10 cellular contexts compared by ENCODE assay signal in the genomic region with DNA sequence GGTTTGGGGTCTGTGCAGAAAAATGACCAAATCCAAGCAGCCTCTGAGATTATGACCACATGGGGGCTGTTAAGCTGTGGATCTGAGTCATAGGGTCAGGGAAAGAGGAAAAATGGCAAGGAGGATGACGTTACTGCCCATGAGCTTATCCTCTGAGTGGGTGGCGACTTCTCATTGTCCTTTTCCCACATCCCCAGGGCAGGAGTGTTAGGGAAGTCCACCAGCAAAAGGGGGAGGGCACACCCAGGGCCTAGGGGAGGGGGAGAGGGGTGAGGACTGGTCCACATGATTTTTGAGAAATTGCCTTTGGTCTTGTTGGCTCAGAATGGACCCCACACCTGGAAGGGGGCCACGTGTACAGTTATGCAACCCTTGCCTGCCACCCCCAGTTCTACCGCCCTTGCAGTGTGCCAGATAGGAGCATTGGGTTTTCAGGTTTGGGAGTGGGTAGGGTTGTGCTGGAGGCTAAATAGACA. TPM values are rescaled to one million over a fixed set of nuclear protein-coding genes. Genes with fewer than 3 reads are reported as not detected.
DNase-seq lines count a peak whose midpoint lies in the region; ATAC-seq and TF ChIP-seq lines count a peak whose summit lies in the region.
"Had no signal": no experiment of that assay in that cellular context is flagged by ENCODE, and none has a peak within 500 bp of the region (broad histone marks: within the 10 kb centered on the region; RNA-seq: fewer than 3 reads in every experiment).

No MANE protein-coding gene starts in this region.

- H3K27me3 ChIP-seq in ascending aorta (no peaks in the 10 kb centered on the region), smooth muscle cell (ENCODE audit: low read depth) (no peaks in the 10 kb centered on the region), BE2C (peaks cover 3% of the 10 kb centered on the region; the same call in 1 of the 2 replicates)
- H3K27me3 ChIP-seq in naive thymus-derived CD4-positive, alpha-beta T cell (ENCODE audit: control insufficient read depth in 2 of 2, insufficient read depth in 2 of 2, low read length in 2 of 2) = peaks cover 0 to 7% of the 10 kb centered on the region in 2 donors

- 52% methylated on average over 3 of the region's 4 CpGs for WGBS in smooth muscle cell (ENCODE audit: low lambda C conversion rate)

- H4K20me1 ChIP-seq in smooth muscle cell (ENCODE audit: low read depth) = peaks cover 63% of the 10 kb centered on the region

- H3K27ac Mint-ChIP-seq in HFFc6 = no peak overlapping the region; the same call in 1 of the 2 replicates
- H3K27ac Mint-ChIP-seq in naive thymus-derived CD4-positive, alpha-beta T cell = no peak overlapping the region
- H3K27ac Mint-ChIP-seq in activated CD4-positive, alpha-beta memory T cell treated with anti-CD3 and anti-CD28 coated beads, Interleukin-2, amount 10 ng/mL, durations not matched to agents 7 days and 5 days = no peak overlapping the region

- H3K27ac ChIP-seq in ascending aorta (peak overlapping the region; percentile 25 to 48), smooth muscle cell (ENCODE audit: low read depth) (peak overlapping the region; percentile 93)
- H3K27ac ChIP-seq in naive thymus-derived CD4-positive, alpha-beta T cell (ENCODE audit: low read depth, low read length) = no peak overlapping the region

- H3K4me3 ChIP-seq in ascending aorta = no peak overlapping the region
- H3K4me3 ChIP-seq in smooth muscle cell = peak overlapping the region; percentile 86
- H3K4me3 ChIP-seq in naive thymus-derived CD4-positive, alpha-beta T cell (ENCODE audit: low read length) = no peak overlapping the region
- no peak overlapping the region for H3K4me3 ChIP-seq in BE2C (ENCODE audit: low read depth, low read length)

- H3K9ac ChIP-seq in smooth muscle cell (ENCODE audit: low read depth) = peak overlapping the region; percentile 97

- H3K4me1 ChIP-seq in ascending aorta (peaks cover 17 to 37% of the 10 kb centered on the region in 2 donors), smooth muscle cell (ENCODE audit: low read depth) (peaks cover 51% of the 10 kb centered on the region), BE2C (peaks cover 21% of the 10 kb centered on the region)
- peaks cover 4 to 7% of the 10 kb centered on the region in 2 donors for H3K4me1 ChIP-seq in naive thymus-derived CD4-positive, alpha-beta T cell (ENCODE audit: control insufficient read depth in 2 of 2, insufficient read depth in 2 of 2, low read length in 2 of 2)

- H3K27me3 Mint-ChIP-seq in HFFc6 (ENCODE audit: insufficient read depth) = no peaks in the 10 kb centered on the region; the same call in 1 of the 2 replicates
- H3K27me3 Mint-ChIP-seq in naive thymus-derived CD4-positive, alpha-beta T cell = peaks cover 40 to 56% (median 55%) of the 10 kb centered on the region in 5 donors
- H3K27me3 Mint-ChIP-seq in activated CD4-positive, alpha-beta memory T cell treated with anti-CD3 and anti-CD28 coated beads, Interleukin-2, amount 10 ng/mL, durations not matched to agents 7 days and 5 days = peaks cover 47% of the 10 kb centered on the region

- H3K36me3 Mint-ChIP-seq in HFFc6 (ENCODE audit: low read depth) = no peaks in the 10 kb centered on the region
- no peaks in the 10 kb centered on the region for H3K36me3 Mint-ChIP-seq in naive thymus-derived CD4-positive, alpha-beta T cell
- H3K36me3 Mint-ChIP-seq in activated CD4-positive, alpha-beta memory T cell treated with anti-CD3 and anti-CD28 coated beads, Interleukin-2, amount 10 ng/mL, durations not matched to agents 7 days and 5 days (ENCODE audit: low read depth) = no peaks in the 10 kb centered on the region

- peak; percentile 84 for DNase-seq in HFFc6
- peak in 1 of 2 donors; percentile 67 for DNase-seq in ascending aorta (ENCODE audit: low spot score in 2 of 2)
- peak in 33 of 42 donors; percentile 13 to 84 (median 53) for DNase-seq in head of caudate nucleus
- DNase-seq in smooth muscle cell (lab: John Stamatoyannopoulos, UW; ENCODE audit: unreplicated experiment) = no peak
- no peak for DNase-seq in naive thymus-derived CD4-positive, alpha-beta T cell
- no peak for DNase-seq in BE2C
- DNase-seq in activated CD4-positive, alpha-beta memory T cell treated with anti-CD3 and anti-CD28 coated beads, Interleukin-2, amount 10 ng/mL, durations not matched to agents 7 days and 5 days = no peak
- DNase-seq: SIG-M5 had no signal

- CTCF ChIA-PET in naive thymus-derived CD4-positive, alpha-beta T cell (lab: Charles Lee) = interaction anchor here (1.0 kb wide), 1 partner anchor 9 kb away, joined by 4 read pairs; no protein-coding TSS in a partner anchor
- CTCF ChIA-PET in activated CD4-positive, alpha-beta memory T cell treated with anti-CD3 and anti-CD28 coated beads, Interleukin-2, amount 10 ng/mL, durations not matched to agents 7 days and 5 days (lab: Charles Lee) = interaction anchor here (1.5 to 4.9 kb wide), 2 partner anchors 13 to 18 kb away, joined by 5 to 23 read pairs; no protein-coding TSS in a partner anchor

- no peak for ATAC-seq in HG02759 (IDR thresholded peaks at IDR 0.05; ENCODE audit: unreplicated experiment)
- no peak for ATAC-seq in naive thymus-derived CD4-positive, alpha-beta T cell

- no peaks in the 10 kb centered on the region for H3K9me3 Mint-ChIP-seq in HFFc6
- no peaks in the 10 kb centered on the region for H3K9me3 Mint-ChIP-seq in naive thymus-derived CD4-positive, alpha-beta T cell
- H3K9me3 Mint-ChIP-seq in activated CD4-positive, alpha-beta memory T cell treated with anti-CD3 and anti-CD28 coated beads, Interleukin-2, amount 10 ng/mL, durations not matched to agents 7 days and 5 days = no peaks in the 10 kb centered on the region

- intact Hi-C loops in ascending aorta (cut with DNase I) (no loop called here), head of caudate nucleus (cut with DNase I) (no loop called here)
- intact Hi-C loops in naive thymus-derived CD4-positive, alpha-beta T cell (cut with micrococcal nuclease) = no loop called here

- H3K4me1 Mint-ChIP-seq in HFFc6 (ENCODE audit: low read depth) = peaks cover 20% of the 10 kb centered on the region
- H3K4me1 Mint-ChIP-seq in naive thymus-derived CD4-positive, alpha-beta T cell = peaks cover 0 to 13% (median 7%) of the 10 kb centered on the region in 7 donors
- H3K4me1 Mint-ChIP-seq in activated CD4-positive, alpha-beta memory T cell treated with anti-CD3 and anti-CD28 coated beads, Interleukin-2, amount 10 ng/mL, durations not matched to agents 7 days and 5 days = peaks cover 10% of the 10 kb centered on the region

- H2AFZ ChIP-seq in smooth muscle cell (ENCODE audit: low read depth) = no peak overlapping the region

- H3K4me3 Mint-ChIP-seq in HFFc6 = peak overlapping the region; percentile 86
- no peak overlapping the region for H3K4me3 Mint-ChIP-seq in naive thymus-derived CD4-positive, alpha-beta T cell
- H3K4me3 Mint-ChIP-seq in activated CD4-positive, alpha-beta memory T cell treated with anti-CD3 and anti-CD28 coated beads, Interleukin-2, amount 10 ng/mL, durations not matched to agents 7 days and 5 days = no peak overlapping the region

- H3K79me2 ChIP-seq in smooth muscle cell (ENCODE audit: low read depth) = peaks cover 75% of the 10 kb centered on the region

- H3K36me3 ChIP-seq in ascending aorta (no peaks in the 10 kb centered on the region), smooth muscle cell (ENCODE audit: low read depth) (no peaks in the 10 kb centered on the region), BE2C (no peaks in the 10 kb centered on the region)
- no peaks in the 10 kb centered on the region for H3K36me3 ChIP-seq in naive thymus-derived CD4-positive, alpha-beta T cell (ENCODE audit: control insufficient read depth in 2 of 3, insufficient read depth in 3 of 3, low read length in 3 of 3)

- H3K4me2 ChIP-seq in smooth muscle cell = peak overlapping the region; percentile 90

- TF ChIP-seq CTCF in HFFc6 (IDR thresholded peaks at IDR 0.05) (peak; percentile 42; the same call in 1 of the 2 replicates), ascending aorta (IDR thresholded peaks at IDR 0.05) (no peak), smooth muscle cell (IDR thresholded peaks at IDR 0.05; ENCODE audit: borderline replicate concordance, insufficient read depth, poor library complexity, severe bottlenecking) (no peak), BE2C (IDR thresholded peaks at IDR 0.05; ENCODE audit: low read depth, low read length) (no peak)

- H3F3A ChIP-seq in smooth muscle cell (ENCODE audit: low read depth) = peaks cover 46% of the 10 kb centered on the region

- H3K9me3 ChIP-seq in ascending aorta (no peaks in the 10 kb centered on the region), smooth muscle cell (replicated peaks; ENCODE audit: low read depth) (no peaks in the 10 kb centered on the region), BE2C (no peaks in the 10 kb centered on the region)
- no peaks in the 10 kb centered on the region for H3K9me3 ChIP-seq in naive thymus-derived CD4-positive, alpha-beta T cell (ENCODE audit: control insufficient read depth in 2 of 3, low read length in 3 of 3)
- H3K9me3 ChIP-seq: HAP-1 had no signal

- POLR2A ChIA-PET in naive thymus-derived CD4-positive, alpha-beta T cell (lab: Charles Lee) = interaction anchor here (0.6 kb wide), 1 partner anchor 12 kb away, joined by 4 read pairs; no protein-coding TSS in a partner anchor
- POLR2A ChIA-PET in activated CD4-positive, alpha-beta memory T cell treated with anti-CD3 and anti-CD28 coated beads, Interleukin-2, amount 10 ng/mL, durations not matched to agents 7 days and 5 days (lab: Charles Lee) = interaction anchor here (1.4 to 3.3 kb wide), 2 partner anchors 10 to 12 kb away, joined by 4 to 12 read pairs; no protein-coding TSS in a partner anchor

RNA-seq across cellular contexts. Expression of gene CD276, which starts 2.6 kb away (rescaled TPM):
- 100 to 1,000 TPM in 3 of 6 experiments, 10 to 100 TPM in 3; 86.5 to 121 (median 105) TPM for total RNA-seq in HFFc6 (2021; fragmentation: NEBNext Ultra II Directional; extraction: Animal tissue kit (Norgen Biotek cat#: 25700))
- total RNA-seq in ascending aorta (84.3 TPM), smooth muscle cell (139 and 144 TPM in 2 replicates)
- polyA plus RNA-seq in smooth muscle cell = 257 and 312 TPM in 2 replicates
- 1 to 10 TPM in 2 of 5 experiments, under 1 TPM in 1, not detected in 2; 0.76 to 2.7 (median 1.9) TPM for total RNA-seq in naive thymus-derived CD4-positive, alpha-beta T cell
- polyA plus RNA-seq in naive thymus-derived CD4-positive, alpha-beta T cell = not detected
- polyA plus RNA-seq in BE2C (2012; ENCODE audit: insufficient read depth, insufficient read length, low read depth) = 268 TPM
- total RNA-seq in activated CD4-positive, alpha-beta memory T cell treated with anti-CD3 and anti-CD28 coated beads, Interleukin-2, amount 10 ng/mL, durations not matched to agents 7 days and 5 days = 1 to 10 TPM in 1 of 2 experiments, under 1 TPM in 1; 0.88 to 1.6 TPM

RNA-seq across cellular contexts. Expression of gene NPTN, which starts 53.6 kb away (rescaled TPM):
- total RNA-seq in HFFc6 (2021; fragmentation: NEBNext Ultra II Directional; extraction: Animal tissue kit (Norgen Biotek cat#: 25700)) = 100 to 1,000 TPM; 183 to 215 (median 204) TPM
- total RNA-seq in ascending aorta = 147 TPM
- total RNA-seq in smooth muscle cell = 189 and 215 TPM in 2 replicates
- polyA plus RNA-seq in smooth muscle cell = 153 TPM in 2 replicates
- total RNA-seq in naive thymus-derived CD4-positive, alpha-beta T cell = 10 to 100 TPM; 26.8 to 48.2 (median 42.6) TPM
- polyA plus RNA-seq in naive thymus-derived CD4-positive, alpha-beta T cell = 10 to 100 TPM; 35.3 to 51.9 TPM
- 104 TPM for polyA plus RNA-seq in BE2C (2012; ENCODE audit: insufficient read depth, insufficient read length, low read depth)
- total RNA-seq in activated CD4-positive, alpha-beta memory T cell treated with anti-CD3 and anti-CD28 coated beads, Interleukin-2, amount 10 ng/mL, durations not matched to agents 7 days and 5 days = 10 to 100 TPM; 44.5 to 46.0 TPM

Comparison
In these comparisons a context has a peak if more than half of its experiments do, and no peak if none do; other contexts are left out.
1. DNase-seq: peak in HFFc6 (single experiment) and head of caudate nucleus (33 of 42); none in smooth muscle cell (single experiment), naive thymus-derived CD4-positive, alpha-beta T cell (0 of 9), BE2C (single experiment) and activated CD4-positive, alpha-beta memory T cell treated with anti-CD3 and anti-CD28 coated beads, Interleukin-2, amount 10 ng/mL, durations not matched to agents 7 days and 5 days (single experiment).
2. RNA of gene CD276, which starts 2.6 kb away (total RNA-seq): 139 to 144 TPM in smooth muscle cell, 86.5 to 121 TPM in HFFc6 and 84.3 TPM in ascending aorta (single experiment); 0.88 to 1.6 TPM in activated CD4-positive, alpha-beta memory T cell treated with anti-CD3 and anti-CD28 coated beads, Interleukin-2, amount 10 ng/mL, durations not matched to agents 7 days and 5 days and 0.76 to 2.7 TPM in naive thymus-derived CD4-positive, alpha-beta T cell; every median in the first group is over 10 times any median in the second.